13 cellular contexts compared by ENCODE assay signal in genomic region chr1:9371391-9371935, GRCh38.
DNase-seq lines count a peak whose midpoint lies in the region; ATAC-seq, FAIRE-seq and TF ChIP-seq lines count a peak whose summit lies in the region.
"Had no signal": no experiment of that assay in that cellular context is flagged by ENCODE, and none has a peak within 500 bp of the region (broad histone marks: within the 10 kb centered on the region; RNA-seq: fewer than 3 reads in every experiment).

No MANE protein-coding gene starts in this region.

- no peak overlapping the region for H2BK120ac ChIP-seq in mesendoderm (ENCODE audit: low read depth, low read length)

- peaks cover 31% of the 10 kb centered on the region for H3K4me1 ChIP-seq in endothelial cell of umbilical vein (ENCODE audit: control insufficient read depth, extremely low read depth, insufficient read depth, low read length)
- peaks cover 7% of the 10 kb centered on the region for H3K4me1 ChIP-seq in mesendoderm (ENCODE audit: control insufficient read depth, low read depth, low read length)
- peaks cover 7% of the 10 kb centered on the region for H3K4me1 ChIP-seq in thymus (ENCODE audit: control insufficient read depth, insufficient read depth, low read length)

- TF ChIP-seq CTCF in endothelial cell of umbilical vein (IDR thresholded peaks at IDR 0.05; ENCODE audit: extremely low read depth in 1 of 2, insufficient read depth in 1 of 2, low read depth in 1 of 2, low read length in 2 of 2), result no peak

- no peak overlapping the region for H2BK5ac ChIP-seq in mesendoderm (ENCODE audit: low read length)

- no peak overlapping the region for H4K5ac ChIP-seq in mesendoderm (ENCODE audit: low read length)

- no TSS peak for BruUV-seq in endothelial cell of umbilical vein (replicated peaks; lab: Mats Ljungman, UMichigan)

- H3K9me3 ChIP-seq in endothelial cell of umbilical vein (replicated peaks; ENCODE audit: control insufficient read depth, insufficient read depth, low read length) (no peaks in the 10 kb centered on the region), thymus (ENCODE audit: control insufficient read depth) (no peaks in the 10 kb centered on the region)

- H3K79me1 ChIP-seq in mesendoderm (ENCODE audit: low read length), result no peaks in the 10 kb centered on the region

- intact Hi-C loops in endothelial cell of umbilical vein (cut with micrococcal nuclease), result loop anchor here (1.0 to 2.0 kb wide), 5 partner anchors 27 to 83 kb away; partner anchors contain the start of gene SPSB1

- no peak overlapping the region for H2BK15ac ChIP-seq in mesendoderm (replicated peaks; ENCODE audit: low read depth)

- H3K4ac ChIP-seq in mesendoderm (ENCODE audit: low read depth, low read length), result no peak overlapping the region

- no peak overlapping the region for H3K4me3 ChIP-seq in endothelial cell of umbilical vein (replicated peaks in 1 of 3; ENCODE audit: insufficient read depth in 1 of 3, low read depth in 1 of 3, low read length in 3 of 3)
- no peak overlapping the region for H3K4me3 ChIP-seq in mesendoderm (ENCODE audit: low read length)
- H3K4me3 ChIP-seq in thymus (ENCODE audit: low read length), result no peak overlapping the region

- dilution Hi-C loops in endothelial cell of umbilical vein (cut with MboI; ENCODE audit: extremely low pct_ligation_motif_present, low sequenced_read_pairs), result no loop called here

- no peaks in the 10 kb centered on the region for H3K27me3 ChIP-seq in endothelial cell of umbilical vein (ENCODE audit: control insufficient read depth in 2 of 2, insufficient read depth in 2 of 2, low read length in 2 of 2)
- H3K27me3 ChIP-seq in mesendoderm (ENCODE audit: insufficient read depth, low read length, poor library complexity), result no peaks in the 10 kb centered on the region
- peaks cover 5% of the 10 kb centered on the region for H3K27me3 ChIP-seq in thymus (ENCODE audit: control insufficient read depth, insufficient read depth)

- H3K36me3 ChIP-seq in endothelial cell of umbilical vein (ENCODE audit: control insufficient read depth in 2 of 2, extremely low read depth in 1 of 2, insufficient read depth in 2 of 2, low read length in 2 of 2) (peaks cover 6 to 26% of the 10 kb centered on the region in 2 experiments), mesendoderm (ENCODE audit: control insufficient read depth, insufficient read depth, low read length) (no peaks in the 10 kb centered on the region), thymus (ENCODE audit: control insufficient read depth, insufficient read depth) (peaks cover 14% of the 10 kb centered on the region)

- no peak overlapping the region for H2AFZ ChIP-seq in endothelial cell of umbilical vein (ENCODE audit: low read depth, low read length)

- H3K56ac ChIP-seq in mesendoderm (ENCODE audit: low read length), result no peak overlapping the region

- H3K23ac ChIP-seq in mesendoderm (ENCODE audit: low read length), result no peak overlapping the region

- no peak for ATAC-seq in esophagus mucosa
- ATAC-seq: naive thymus-derived CD4-positive, alpha-beta T cell had no signal

- H2AK5ac ChIP-seq in mesendoderm (ENCODE audit: low read length), result no peak overlapping the region

- DNase-seq in NCI-H2171 (lab: John Stamatoyannopoulos, UW) (peak; percentile 71), endothelial cell of umbilical vein (ENCODE audit: low read depth, low spot score) (peak; percentile 95), mesendoderm (peak; percentile 81), Kasumi-1 (lab: John Stamatoyannopoulos, UW) (no peak), NCI-H1694 treated with DMSO at 0.1 percent for 48 hours (lab: John Stamatoyannopoulos, UW) (no peak), activated T-cell treated with anti-CD3 and anti-CD28 coated beads for 4 hours (no peak)
- DNase-seq: anterior cingulate cortex; naive thymus-derived CD4-positive, alpha-beta T cell; NCI-H1048; T-helper 9 cell had no signal

- H3K4me2 ChIP-seq in endothelial cell of umbilical vein (ENCODE audit: insufficient read depth, low read length), result no peak overlapping the region
- no peak overlapping the region for H3K4me2 ChIP-seq in mesendoderm (ENCODE audit: low read length)

- H3K79me2 ChIP-seq in endothelial cell of umbilical vein (ENCODE audit: control insufficient read depth, insufficient read depth, low read length) (no peaks in the 10 kb centered on the region), mesendoderm (ENCODE audit: control insufficient read depth, insufficient read depth, low read length) (no peaks in the 10 kb centered on the region)

- H4K8ac ChIP-seq in mesendoderm (ENCODE audit: low read depth, low read length), result no peak overlapping the region

- no CpG with 5 or more reads among the region's 15 CpGs for WGBS in mesendoderm (ENCODE audit: extremely low coverage, insufficient coverage, low lambda C conversion rate)
- WGBS in thymus, result 88% methylated on average over 15 of the region's 15 CpGs

- CTCF ChIA-PET in endothelial cell of umbilical vein (lab: Charles Lee), result interaction anchor here (0.6 to 3.8 kb wide), 17 partner anchors 14 to 120 kb away, joined by 3 to 37 read pairs (median 4); no protein-coding TSS in a partner anchor

- no peaks in the 10 kb centered on the region for H3K9me1 ChIP-seq in endothelial cell of umbilical vein (replicated peaks; ENCODE audit: control insufficient read depth, extremely low read depth, insufficient read depth, low read length)

- H3K9ac ChIP-seq in endothelial cell of umbilical vein (replicated peaks; ENCODE audit: extremely low read depth, insufficient read depth, low read length), result peak overlapping the region; percentile 35
- no peak overlapping the region for H3K9ac ChIP-seq in mesendoderm (ENCODE audit: low read length)

- POLR2A ChIA-PET in endothelial cell of umbilical vein (lab: Charles Lee), result no interaction called here

- H3K27ac ChIP-seq in endothelial cell of umbilical vein (ENCODE audit: insufficient read depth, low read depth, low read length) (peak overlapping the region; percentile 48), mesendoderm (ENCODE audit: low read depth, low read length) (no peak overlapping the region), thymus (ENCODE audit: low read depth) (peak overlapping the region; percentile 64)

- H4K20me1 ChIP-seq in endothelial cell of umbilical vein (replicated peaks; ENCODE audit: control insufficient read depth, extremely low read depth, insufficient read depth, low read length), result no peaks in the 10 kb centered on the region

- no peak for TF ChIP-seq POLR2A in endothelial cell of umbilical vein (IDR thresholded peaks at IDR 0.05; ENCODE audit: low read depth, low read length)

- peak; percentile 91 for FAIRE-seq in endothelial cell of umbilical vein (lab: Jason Lieb, UNC)
- FAIRE-seq: GM12892 had no signal

- no peak overlapping the region for H3K18ac ChIP-seq in mesendoderm (ENCODE audit: low read length)

TF ChIP-seq in endothelial cell of umbilical vein, 7 proteins besides CTCF, POLR2A, EP300 and RAD21:
- peak; percentile 9 for TF ChIP-seq JUN (IDR thresholded peaks at IDR 0.05; ENCODE audit: borderline replicate concordance, insufficient read depth, insufficient read length, low read depth)
- TF ChIP-seq POLR2AphosphoS5 (IDR thresholded peaks at IDR 0.05; ENCODE audit: insufficient read depth, low read depth, low read length), result no peak

Comparison
In these comparisons a context has a peak if more than half of its experiments do, and no peak if none do; other contexts are left out.
1. DNase-seq: peak in NCI-H2171 (single experiment), endothelial cell of umbilical vein (single experiment) and mesendoderm (single experiment); none in Kasumi-1 (0 of 2), NCI-H1694 treated with DMSO at 0.1 percent for 48 hours (single experiment) and activated T-cell treated with anti-CD3 and anti-CD28 coated beads for 4 hours (single experiment).